Comparison of ENCODE assay signal across 20 cellular contexts in the genomic region with DNA sequence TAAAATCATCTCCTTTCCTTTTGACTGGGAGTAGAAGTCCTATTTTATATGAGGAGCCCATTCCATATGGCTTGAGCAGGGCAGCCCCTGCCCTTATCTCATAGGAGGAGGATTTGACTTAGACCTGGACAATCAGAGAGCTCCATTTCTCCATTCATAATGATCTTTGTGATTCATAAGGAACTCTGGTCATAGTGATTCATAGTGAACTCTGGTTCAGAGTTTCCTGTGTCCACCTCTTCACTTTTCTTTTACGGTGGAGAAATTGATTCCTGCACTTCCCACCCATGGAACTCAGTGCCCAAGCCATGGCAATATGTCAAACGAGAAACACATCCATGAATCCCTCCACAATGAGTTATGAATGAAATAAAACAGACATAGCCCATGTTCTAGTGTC. TPM values are rescaled to one million over a fixed set of nuclear protein-coding genes. Genes with fewer than 3 reads are reported as not detected.
DNase-seq lines count a peak whose midpoint lies in the region; ATAC-seq and TF ChIP-seq lines count a peak whose summit lies in the region.
"Had no signal": no experiment of that assay in that cellular context is flagged by ENCODE, and none has a peak within 500 bp of the region (broad histone marks: within the 10 kb centered on the region; RNA-seq: fewer than 3 reads in every experiment).

No MANE protein-coding gene starts in this region.

- in situ Hi-C loops in GM23248 (cut with MboI) = no loop called here

- H3K9me3 ChIP-seq in GM23248 (ENCODE audit: low read depth) = no peaks in the 10 kb centered on the region
- H3K9me3 ChIP-seq in upper lobe of right lung = no peaks in the 10 kb centered on the region
- H3K9me3 ChIP-seq in smooth muscle cell (replicated peaks; ENCODE audit: low read depth) = no peaks in the 10 kb centered on the region
- H3K9me3 ChIP-seq: ovary, upper lobe of left lung had no signal

- H3K79me2 ChIP-seq in GM23248 (ENCODE audit: insufficient read depth) (no peaks in the 10 kb centered on the region), smooth muscle cell (ENCODE audit: low read depth) (no peaks in the 10 kb centered on the region)

- H3K9ac ChIP-seq in GM23248 = no peak overlapping the region
- H3K9ac ChIP-seq in smooth muscle cell (ENCODE audit: low read depth) = no peak overlapping the region

- H3F3A ChIP-seq in GM23248 (ENCODE audit: insufficient read depth) = peaks cover 21% of the 10 kb centered on the region
- no peaks in the 10 kb centered on the region for H3F3A ChIP-seq in smooth muscle cell (ENCODE audit: low read depth)

- H3K36me3 ChIP-seq in GM23248 (ENCODE audit: low read depth) (no peaks in the 10 kb centered on the region), upper lobe of right lung (no peaks in the 10 kb centered on the region), smooth muscle cell (ENCODE audit: low read depth) (no peaks in the 10 kb centered on the region)
- H3K36me3 ChIP-seq: ovary, upper lobe of left lung had no signal

- WGBS in GM23248 (ENCODE audit: low coverage in 1 of 2, low lambda C conversion rate in 2 of 2, missing lambda C conversion rate in 2 of 2), 2 experiments = 6 to 19% methylated on average over 2 of the region's 2 CpGs
- 50% methylated on average over 2 of the region's 2 CpGs for WGBS in smooth muscle cell (ENCODE audit: low lambda C conversion rate)

- H3K4me3 ChIP-seq in GM23248 (no peak overlapping the region; the same call in 1 of the 2 replicates), upper lobe of right lung (no peak overlapping the region), smooth muscle cell (no peak overlapping the region)
- H3K4me3 ChIP-seq: ovary, skin epidermis, upper lobe of left lung had no signal

- H3K4me2 ChIP-seq in GM23248 (ENCODE audit: unreplicated experiment) = peak overlapping the region; percentile 58
- no peak overlapping the region for H3K4me2 ChIP-seq in smooth muscle cell

- H3K27me3 ChIP-seq in GM23248 (replicated peaks; ENCODE audit: insufficient read depth) = no peaks in the 10 kb centered on the region
- H3K27me3 ChIP-seq in upper lobe of right lung = no peaks in the 10 kb centered on the region
- no peaks in the 10 kb centered on the region for H3K27me3 ChIP-seq in smooth muscle cell (ENCODE audit: low read depth)
- H3K27me3 ChIP-seq: ovary, upper lobe of left lung had no signal

- H4K20me1 ChIP-seq in GM23248 (ENCODE audit: insufficient read depth) (no peaks in the 10 kb centered on the region), smooth muscle cell (ENCODE audit: low read depth) (no peaks in the 10 kb centered on the region)

- TF ChIP-seq CTCF in upper lobe of right lung (IDR thresholded peaks at IDR 0.05) (no peak), smooth muscle cell (IDR thresholded peaks at IDR 0.05; ENCODE audit: borderline replicate concordance, insufficient read depth, poor library complexity, severe bottlenecking) (no peak)

- 0 out of 2 replicates have a peak overlapping the region, but pooled peaks have one; percentile 56 for H2AFZ ChIP-seq in GM23248
- no peak overlapping the region for H2AFZ ChIP-seq in smooth muscle cell (ENCODE audit: low read depth)

- ATAC-seq in upper lobe of right lung = no peak
- ATAC-seq: Panc1 had no signal

- intact Hi-C loops in upper lobe of right lung (cut with DNase I) = no loop called here

- H3K27ac ChIP-seq in GM23248 (no peak overlapping the region), epithelial cell of prostate (peak overlapping the region; percentile 6), upper lobe of right lung (no peak overlapping the region), smooth muscle cell (ENCODE audit: low read depth) (no peak overlapping the region)
- H3K27ac ChIP-seq: ovary, skin epidermis, upper lobe of left lung had no signal

- DNase-seq in A172 (ENCODE audit: low spot score) (peak; percentile 42), GM23248 (peak; percentile 70), NCI-H226 (peak; percentile 50), epithelial cell of prostate (ENCODE audit: low read depth, low spot score) (no peak), DMS 273 treated with DMSO at 0.1 percent for 48 hours (lab: John Stamatoyannopoulos, UW) (no peak), upper lobe of right lung (no peak), smooth muscle cell (lab: John Stamatoyannopoulos, UW; ENCODE audit: unreplicated experiment) (no peak), dedifferentiated amniotic fluid mesenchymal stem cell (ENCODE audit: extremely low spot score) (no peak)
- DNase-seq: ACHN; activated naive CD8-positive, alpha-beta T cell treated with anti-CD3 and anti-CD28 coated beads, Interleukin-2, amount 10 ng/mL, durations not matched to agents 7 days and 5 days; activated T-cell treated with anti-CD3 and anti-CD28 coated beads, Interleukin-2, amount 50 U/mL, for 48 hours; CD4-positive, alpha-beta T cell; DND-41; NCI-H1092; NCI-H2107; ovary; upper lobe of left lung had no signal

- H3K9me2 ChIP-seq in GM23248 (ENCODE audit: insufficient read depth) = no peaks in the 10 kb centered on the region

- peaks cover 31% of the 10 kb centered on the region for H3K4me1 ChIP-seq in GM23248 (ENCODE audit: insufficient read depth)
- no peaks in the 10 kb centered on the region for H3K4me1 ChIP-seq in upper lobe of right lung
- H3K4me1 ChIP-seq in smooth muscle cell (ENCODE audit: low read depth) = peaks cover under 1% of the 10 kb centered on the region
- H3K4me1 ChIP-seq: upper lobe of left lung had no signal

RNA-seq across cellular contexts. Expression of a gene that starts 12.8 kb away (rescaled TPM):
- total RNA-seq in A172 (2014; rRNA removed; shearing (Covaris generic)) = 0.03 TPM in 1 of 2 replicates, not detected in the other
- total RNA-seq in GM23248 (2014; rRNA removed; shearing (Covaris generic)) = 0.11 TPM in 1 of 2 replicates, not detected in the other
- polyA plus RNA-seq in GM23248 (2016; fragmentation: Nextera tagmentation; extraction: Ambion mirVana) = not detected in 2 replicates
- 0.17 TPM for total RNA-seq in upper lobe of right lung
- 1.3 and 3.1 TPM in 2 replicates for total RNA-seq in smooth muscle cell
- 0.47 and 1.3 TPM in 2 replicates for polyA plus RNA-seq in smooth muscle cell
- total RNA-seq: CD4-positive, alpha-beta T cell had no signal
- polyA plus RNA-seq: liver had no signal

Comparison
In these comparisons a context has a peak if more than half of its experiments do, and no peak if none do; other contexts are left out.
1. DNase-seq: peak in A172 (single experiment), GM23248 (single experiment) and NCI-H226 (single experiment); none in epithelial cell of prostate (single experiment), DMS 273 treated with DMSO at 0.1 percent for 48 hours (single experiment), upper lobe of right lung (single experiment), smooth muscle cell (single experiment) and dedifferentiated amniotic fluid mesenchymal stem cell (single experiment).